Comparison of ENCODE assay signal across 20 cellular contexts in genomic region chr9:15101046-15101445, GRCh38.
"Had no signal": no experiment of that assay in that cellular context is flagged by ENCODE, and none has a peak within 500 bp of the region (broad histone marks: within the 10 kb centered on the region; RNA-seq: fewer than 3 reads in every experiment).

No MANE protein-coding gene starts in this region.

- H3K4me3 ChIP-seq: breast epithelium, lower lobe of right lung, sigmoid colon, thyroid gland had no signal

- H3K4me1 ChIP-seq: breast epithelium, foreskin keratinocyte, lower lobe of right lung, sigmoid colon, thyroid gland had no signal

- DNase-seq: activated CD4-positive, alpha-beta T cell treated with anti-CD3 and anti-CD28 coated beads, Interleukin-2, amount 10 ng/mL, durations not matched to agents 7 days and 5 days; activated CD4-positive, CD25-positive, alpha-beta regulatory T cell treated with anti-CD3 and anti-CD28 coated beads, Interleukin-2, amount 50 U/mL, for 72 hours; activated CD8-positive, alpha-beta memory T cell treated with anti-CD3 and anti-CD28 coated beads, Interleukin-2, amount 10 ng/mL, durations not matched to agents 7 days and 5 days; activated CD8-positive, alpha-beta T cell treated with anti-CD3 and anti-CD28 coated beads for 36 hours; activated T-cell treated with anti-CD3 and anti-CD28 coated beads for 4 hours; cerebellar nuclear complex; cortex of kidney; foreskin keratinocyte; kidney; lower lobe of right lung; natural killer cell; retina; sigmoid colon; stimulated activated CD4-positive, alpha-beta T cell treated with anti-CD3 and anti-CD28 coated beads, Interleukin-12 subunit alpha, Interleukin-12 subunit beta, amount 100 ng/mL, for 4 hours; stimulated activated CD4-positive, alpha-beta T cell treated with anti-CD3 and anti-CD28 coated beads, Interleukin-4, amount 100 ng/mL, for 4 hours; substantia nigra; thyroid gland had no signal

- H3K36me3 ChIP-seq: breast epithelium, lower lobe of right lung, sigmoid colon, thyroid gland had no signal

- H3K27ac ChIP-seq: breast epithelium, epithelial cell of prostate, foreskin keratinocyte, lower lobe of right lung, sigmoid colon, thyroid gland, VCaP had no signal

- H3K9me3 ChIP-seq: breast epithelium, lower lobe of right lung, sigmoid colon, thyroid gland had no signal

- H3K27me3 ChIP-seq: breast epithelium, foreskin keratinocyte, sigmoid colon, thyroid gland had no signal
